In genomic region chr3:49017646-49017977, GRCh38 we compare ENCODE assay signal across 1 cellular context.
TF ChIP-seq lines count a peak whose summit lies in the region.

No MANE protein-coding gene starts in this region.

TF ChIP-seq in IMR-90, 13 proteins besides CTCF, POLR2A, EP300 and RAD21:
- TF ChIP-seq MAFK (IDR thresholded peaks at IDR 0.05; ENCODE audit: low read depth, low read length) (no peak), USF2 (IDR thresholded peaks at IDR 0.05; ENCODE audit: low read depth, low read length) (no peak), CEBPB (IDR thresholded peaks at IDR 0.05; ENCODE audit: low read depth, low read length) (no peak), RCOR1 (IDR thresholded peaks at IDR 0.05; ENCODE audit: insufficient replicate concordance, low read length) (no peak), NFE2L2 (IDR thresholded peaks at IDR 0.05; ENCODE audit: low read depth, low read length) (no peak), RFX5 (IDR thresholded peaks at IDR 0.05; ENCODE audit: low read depth, low read length) (no peak), ELK1 (IDR thresholded peaks at IDR 0.05; ENCODE audit: borderline replicate concordance, low read depth, low read length) (no peak), CHD1 (IDR thresholded peaks at IDR 0.05; ENCODE audit: low read depth, low read length) (no peak), SMC3 (IDR thresholded peaks at IDR 0.05; ENCODE audit: low read depth, low read length) (no peak), MAZ (IDR thresholded peaks at IDR 0.05; ENCODE audit: borderline replicate concordance, low read depth, low read length) (no peak), FOS (IDR thresholded peaks at IDR 0.05; ENCODE audit: low read depth, low read length) (no peak), MXI1 (IDR thresholded peaks at IDR 0.05; ENCODE audit: borderline replicate concordance, low read depth, low read length) (no peak)
